In the genomic region with DNA sequence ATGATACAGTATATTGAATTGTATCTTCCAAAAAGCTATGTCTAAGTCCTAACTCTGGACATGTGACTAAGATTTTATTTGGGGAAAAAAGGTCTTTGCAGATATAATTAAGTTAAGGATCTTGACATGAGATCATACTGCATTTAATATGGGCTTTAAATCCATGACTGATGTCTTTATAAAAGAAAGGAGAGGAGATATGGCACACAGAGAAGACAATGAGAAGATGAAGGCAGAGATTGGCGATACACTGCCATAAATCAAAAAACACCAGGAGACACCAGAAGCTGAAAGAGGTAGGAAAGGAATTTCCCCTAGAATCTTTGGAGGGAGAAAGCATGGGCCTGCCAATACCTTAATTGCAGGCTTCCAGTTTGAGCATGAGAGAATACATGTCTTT, we compare ENCODE assay signal across 3 cellular contexts.
"Had no signal": no experiment of that assay in that cellular context is flagged by ENCODE, and none has a peak within 500 bp of the region (broad histone marks: within the 10 kb centered on the region; RNA-seq: fewer than 3 reads in every experiment).

No MANE protein-coding gene starts in this region.

- ATAC-seq: GM12878 had no signal

- H3K4me3 ChIP-seq: GM12878 had no signal

- DNase-seq: GDM1, GF-D8 had no signal
